ENCODE assay signal across 26 cellular contexts in the genomic region with DNA sequence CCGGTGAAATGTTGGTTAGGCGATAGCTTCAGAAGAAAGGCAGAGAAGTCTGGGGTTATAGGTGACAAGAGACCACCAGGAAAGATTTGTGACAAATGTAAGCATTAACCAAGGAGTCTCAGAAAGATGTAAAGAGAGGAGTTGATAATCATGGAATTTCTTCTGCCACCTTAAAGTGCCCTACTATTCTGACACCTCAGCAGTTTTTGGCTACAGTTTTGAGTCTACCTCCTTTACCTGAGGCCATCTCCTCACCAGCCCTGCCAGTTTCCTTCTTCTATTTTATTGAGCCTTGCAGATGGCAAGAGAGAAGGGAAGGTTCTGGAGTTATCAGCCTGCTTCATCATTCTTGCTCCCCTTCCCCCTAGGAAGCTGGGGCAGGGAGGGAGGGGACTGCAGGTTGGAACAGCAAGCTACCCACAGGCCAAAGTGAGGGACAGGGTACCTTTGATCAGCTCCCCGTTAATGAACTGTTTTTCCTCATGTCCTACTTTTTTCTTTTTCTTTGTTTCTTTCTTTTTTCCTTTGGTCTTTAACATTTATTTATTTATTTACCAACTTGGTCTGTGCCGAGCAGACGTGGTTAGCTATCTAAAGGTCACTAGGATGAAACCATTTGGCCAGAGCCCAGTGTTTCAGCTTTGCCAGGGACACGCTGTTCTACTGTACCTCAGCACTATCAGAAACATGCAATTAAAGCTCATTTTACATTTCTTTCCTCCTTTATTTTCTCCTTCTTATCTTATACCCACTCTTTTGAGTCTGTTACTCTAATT.
"Had no signal": no experiment of that assay in that cellular context is flagged by ENCODE, and none has a peak within 500 bp of the region (broad histone marks: within the 10 kb centered on the region; RNA-seq: fewer than 3 reads in every experiment).

No MANE protein-coding gene starts in this region.

- H3K36me3 ChIP-seq: cardiac muscle cell, vagina had no signal

- H3K9me3 ChIP-seq: body of pancreas, vagina had no signal

- H3K27ac ChIP-seq: body of pancreas, cardiac muscle cell, skin epidermis, vagina had no signal

- H3K4me3 ChIP-seq: body of pancreas, cardiac muscle cell, lung, skin epidermis, vagina had no signal

- H3K27me3 ChIP-seq: body of pancreas, cardiac muscle cell, vagina had no signal

- ATAC-seq: activated CD8-positive, alpha-beta memory T cell treated with anti-CD3 and anti-CD28 coated beads, Interleukin-2, amount 10 ng/mL, durations not matched to agents 7 days and 5 days; activated CD8-positive, alpha-beta T cell treated with anti-CD3 and anti-CD28 coated beads for 36 hours; activated naive CD8-positive, alpha-beta T cell treated with anti-CD3 and anti-CD28 coated beads, Interleukin-2, amount 50 U/mL, for 24 hours; body of pancreas; stimulated activated effector memory CD8-positive, alpha-beta T cell treated with anti-CD3 and anti-CD28 coated beads, Interleukin-12 subunit alpha, Interleukin-12 subunit beta, amount 100 ng/mL, for 72 hours; stimulated activated naive CD8-positive, alpha-beta T cell treated with anti-CD3 and anti-CD28 coated beads, Interleukin-15, amount 100 ng/mL, for 72 hours; T-helper 17 cell had no signal

- DNase-seq: activated CD4-positive, alpha-beta T cell treated with anti-CD3 and anti-CD28 coated beads, Interleukin-2, amount 10 ng/mL, durations not matched to agents 7 days and 5 days; activated CD4-positive, CD25-positive, alpha-beta regulatory T cell treated with anti-CD3 and anti-CD28 coated beads, Interleukin-2, amount 50 U/mL, for 72 hours; activated CD8-positive, alpha-beta memory T cell treated with anti-CD3 and anti-CD28 coated beads, Interleukin-2, amount 10 ng/mL, durations not matched to agents 7 days and 5 days; activated CD8-positive, alpha-beta T cell treated with anti-CD3 and anti-CD28 coated beads for 36 hours; activated effector memory CD4-positive, alpha-beta T cell treated with anti-CD3 and anti-CD28 coated beads, Interleukin-2, amount 50 U/mL, for 16 hours; activated naive CD4-positive, alpha-beta T cell treated with anti-CD3 and anti-CD28 coated beads, Interleukin-2, amount 50 U/mL, for 16 hours; activated naive CD8-positive, alpha-beta T cell treated with anti-CD3 and anti-CD28 coated beads, Interleukin-2, amount 50 U/mL, for 24 hours; activated T-cell treated with anti-CD3 and anti-CD28 coated beads for 4 hours; anterior cingulate cortex; effector CD4-positive, alpha-beta T cell; erythroblast; foreskin fibroblast; hippocampal formation; naive B cell; occipital lobe; stimulated activated CD4-positive, alpha-beta T cell treated with anti-CD3 and anti-CD28 coated beads, Interleukin-2, amount 100 ng/mL, for 24 hours; stimulated activated naive CD8-positive, alpha-beta T cell treated with anti-CD3 and anti-CD28 coated beads, Interleukin-15, amount 100 ng/mL, for 72 hours; SW 1271; T-helper 17 cell; trophoblast cell had no signal

- H3K4me1 ChIP-seq: body of pancreas, vagina had no signal
